Comparison of ENCODE assay signal across 2 cellular contexts in genomic region chr7:84102213-84102612, GRCh38.
TF ChIP-seq lines count a peak whose summit lies in the region.

No MANE protein-coding gene starts in this region.

TF ChIP-seq in GM23338, 12 proteins besides CTCF, POLR2A, EP300 and RAD21:
- TF ChIP-seq, protein P1, sequence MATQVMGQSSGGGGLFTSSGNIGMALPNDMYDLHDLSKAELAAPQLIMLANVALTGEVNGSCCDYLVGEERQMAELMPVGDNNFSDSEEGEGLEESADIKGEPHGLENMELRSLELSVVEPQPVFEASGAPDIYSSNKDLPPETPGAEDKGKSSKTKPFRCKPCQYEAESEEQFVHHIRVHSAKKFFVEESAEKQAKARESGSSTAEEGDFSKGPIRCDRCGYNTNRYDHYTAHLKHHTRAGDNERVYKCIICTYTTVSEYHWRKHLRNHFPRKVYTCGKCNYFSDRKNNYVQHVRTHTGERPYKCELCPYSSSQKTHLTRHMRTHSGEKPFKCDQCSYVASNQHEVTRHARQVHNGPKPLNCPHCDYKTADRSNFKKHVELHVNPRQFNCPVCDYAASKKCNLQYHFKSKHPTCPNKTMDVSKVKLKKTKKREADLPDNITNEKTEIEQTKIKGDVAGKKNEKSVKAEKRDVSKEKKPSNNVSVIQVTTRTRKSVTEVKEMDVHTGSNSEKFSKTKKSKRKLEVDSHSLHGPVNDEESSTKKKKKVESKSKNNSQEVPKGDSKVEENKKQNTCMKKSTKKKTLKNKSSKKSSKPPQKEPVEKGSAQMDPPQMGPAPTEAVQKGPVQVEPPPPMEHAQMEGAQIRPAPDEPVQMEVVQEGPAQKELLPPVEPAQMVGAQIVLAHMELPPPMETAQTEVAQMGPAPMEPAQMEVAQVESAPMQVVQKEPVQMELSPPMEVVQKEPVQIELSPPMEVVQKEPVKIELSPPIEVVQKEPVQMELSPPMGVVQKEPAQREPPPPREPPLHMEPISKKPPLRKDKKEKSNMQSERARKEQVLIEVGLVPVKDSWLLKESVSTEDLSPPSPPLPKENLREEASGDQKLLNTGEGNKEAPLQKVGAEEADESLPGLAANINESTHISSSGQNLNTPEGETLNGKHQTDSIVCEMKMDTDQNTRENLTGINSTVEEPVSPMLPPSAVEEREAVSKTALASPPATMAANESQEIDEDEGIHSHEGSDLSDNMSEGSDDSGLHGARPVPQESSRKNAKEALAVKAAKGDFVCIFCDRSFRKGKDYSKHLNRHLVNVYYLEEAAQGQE (IDR thresholded peaks at IDR 0.05; ENCODE audit: unreplicated experiment), result no peak

TF ChIP-seq in SK-N-SH, 30 proteins besides CTCF, POLR2A, EP300 and RAD21 (continued from another document):
- TF ChIP-seq EZH2phosphoT487 (IDR thresholded peaks at IDR 0.05; ENCODE audit: borderline replicate concordance, low read depth), result no peak
- TF ChIP-seq, protein P2, sequence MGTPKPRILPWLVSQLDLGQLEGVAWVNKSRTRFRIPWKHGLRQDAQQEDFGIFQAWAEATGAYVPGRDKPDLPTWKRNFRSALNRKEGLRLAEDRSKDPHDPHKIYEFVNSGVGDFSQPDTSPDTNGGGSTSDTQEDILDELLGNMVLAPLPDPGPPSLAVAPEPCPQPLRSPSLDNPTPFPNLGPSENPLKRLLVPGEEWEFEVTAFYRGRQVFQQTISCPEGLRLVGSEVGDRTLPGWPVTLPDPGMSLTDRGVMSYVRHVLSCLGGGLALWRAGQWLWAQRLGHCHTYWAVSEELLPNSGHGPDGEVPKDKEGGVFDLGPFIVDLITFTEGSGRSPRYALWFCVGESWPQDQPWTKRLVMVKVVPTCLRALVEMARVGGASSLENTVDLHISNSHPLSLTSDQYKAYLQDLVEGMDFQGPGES (IDR thresholded peaks at IDR 0.05; ENCODE audit: low read depth, low read length), result no peak
- TF ChIP-seq MXI1 (IDR thresholded peaks at IDR 0.05; ENCODE audit: low read depth, low read length), result no peak
- peak; percentile 52; the same call in 1 of the 2 replicates for TF ChIP-seq PBX3 (IDR thresholded peaks at IDR 0.05)
- no peak for TF ChIP-seq RXRA (IDR thresholded peaks at IDR 0.05; ENCODE audit: borderline replicate concordance, low read depth)
- TF ChIP-seq CHD2 (IDR thresholded peaks at IDR 0.05; ENCODE audit: low read length, partially characterized antibody), result no peak
- TF ChIP-seq ELF1 (IDR thresholded peaks at IDR 0.05), result no peak
- no peak for TF ChIP-seq MEF2A (IDR thresholded peaks at IDR 0.05; ENCODE audit: borderline replicate concordance, low read depth)
- TF ChIP-seq TCF12 (IDR thresholded peaks at IDR 0.05), result peak; percentile 45; the same call in 1 of the 2 replicates
- no peak for TF ChIP-seq ZBTB33 (IDR thresholded peaks at IDR 0.05; ENCODE audit: borderline replicate concordance, low read depth)
